In genomic region chr12:45475594-45475993, GRCh38 we compare ENCODE assay signal across 17 cellular contexts.
DNase-seq lines count a peak whose midpoint lies in the region; ATAC-seq, FAIRE-seq and TF ChIP-seq lines count a peak whose summit lies in the region.
"Had no signal": no experiment of that assay in that cellular context is flagged by ENCODE, and none has a peak within 500 bp of the region (broad histone marks: within the 10 kb centered on the region; RNA-seq: fewer than 3 reads in every experiment).

No MANE protein-coding gene starts in this region.

- POLR2A ChIA-PET in GM12878 (lab: Charles Lee) (no interaction called here), RWPE1 (lab: Yijun Ruan, JAX; ENCODE audit: low non-redundant PET) (no interaction called here)

- no TSS peak for BruUV-seq in GM12878 (replicated peaks; lab: Mats Ljungman, UMichigan)

- H2AFZ ChIP-seq in GM12878 (ENCODE audit: control insufficient read depth, low read depth, low read length), result no peak overlapping the region
- H2AFZ ChIP-seq: GM23338 had no signal

- CTCF ChIA-PET in GM12878 (lab: Yijun Ruan, JAX) (interaction anchor here (0.6 kb wide), 1 partner anchor 305 kb away, joined by 3 read pairs; no protein-coding TSS in a partner anchor), RWPE1 (lab: Yijun Ruan, JAX) (no interaction called here)

- H3K4me3 ChIP-seq in GM12878 (no peak overlapping the region), left lung (no peak overlapping the region), heart right ventricle (no peak overlapping the region)
- H3K4me3 ChIP-seq: GM23338 had no signal

- intact Hi-C loops in GM12878 (cut with micrococcal nuclease; ENCODE audit: unreplicated experiment) (no loop called here), left lung (cut with DNase I) (no loop called here), heart right ventricle (cut with DNase I) (no loop called here)

- no peak overlapping the region for H3K9ac ChIP-seq in GM12878 (ENCODE audit: control insufficient read depth, insufficient read depth, low read length)

- SMC1A ChIA-PET in GM12878 (lab: Charles Lee; ENCODE audit: uncharacterized antibody, unreplicated experiment), result interaction anchor here (1.1 kb wide), 2 partner anchors 8 to 10 kb away, joined by 3 to 5 read pairs; no protein-coding TSS in a partner anchor

- TF ChIP-seq RAD21 in GM12878 (IDR thresholded peaks at IDR 0.05; ENCODE audit: insufficient read depth, low read depth, low read length), result no peak

- H3K9me3 ChIP-seq in GM12878 (replicated peaks; ENCODE audit: control insufficient read depth, insufficient read depth, low read length) (no peaks in the 10 kb centered on the region), left lung (peaks cover 0 to 9% of the 10 kb centered on the region in 2 donors), heart right ventricle (peaks cover 0 to 24% (median 7%) of the 10 kb centered on the region in 11 donors)

- H3K27ac ChIP-seq in GM12878 (ENCODE audit: control insufficient read depth, insufficient read depth), result no peak overlapping the region
- H3K27ac ChIP-seq in left lung, result no peak overlapping the region
- H3K27ac ChIP-seq in RWPE1, result no peak overlapping the region
- no peak overlapping the region for H3K27ac ChIP-seq in heart right ventricle

- in situ Hi-C loops in GM12878 (cut with MboI), result no loop called here

- RAD21 ChIA-PET in GM12878 (lab: Charles Lee; ENCODE audit: unreplicated experiment), result interaction anchor here (1.4 kb wide), 1 partner anchor 11 kb away, joined by 3 read pairs; no protein-coding TSS in a partner anchor

- H3K4me1 ChIP-seq in GM12878 (ENCODE audit: control insufficient read depth, insufficient read depth, low read length), result no peaks in the 10 kb centered on the region
- no peaks in the 10 kb centered on the region for H3K4me1 ChIP-seq in left lung
- H3K4me1 ChIP-seq in heart right ventricle, result no peaks in the 10 kb centered on the region

- H3K4me2 ChIP-seq in GM12878 (ENCODE audit: control insufficient read depth, insufficient read depth), result no peak overlapping the region
- H3K4me2 ChIP-seq: GM23338 had no signal

- TF ChIP-seq POLR2A in GM12878 (IDR thresholded peaks at IDR 0.05; ENCODE audit: low read depth, low read length), result no peak

- H3K36me3 ChIP-seq in GM12878 (ENCODE audit: control insufficient read depth in 2 of 2, insufficient read depth in 2 of 2, low read length in 1 of 2) (no peaks in the 10 kb centered on the region), left lung (no peaks in the 10 kb centered on the region), heart right ventricle (no peaks in the 10 kb centered on the region)

- H3K27me3 ChIP-seq in GM12878 (replicated peaks in 1 of 2; ENCODE audit: control insufficient read depth in 2 of 2, insufficient read depth in 2 of 2, low read length in 1 of 2) (no peaks in the 10 kb centered on the region; a peak in 1 of 4 replicates), left lung (no peaks in the 10 kb centered on the region), heart right ventricle (no peaks in the 10 kb centered on the region)

- no peaks in the 10 kb centered on the region for H4K20me1 ChIP-seq in GM12878 (ENCODE audit: control insufficient read depth, insufficient read depth)

- no peak for TF ChIP-seq CTCF in GM12878 (IDR thresholded peaks at IDR 0.05 in 2 of 3, conservative IDR thresholded peaks at IDR 0.05 in 1 of 3; ENCODE audit: control insufficient read depth in 2 of 3, extremely low read depth in 1 of 3, insufficient read depth in 1 of 3, low read depth in 3 of 3, low read length in 3 of 3)
- TF ChIP-seq CTCF in left lung (IDR thresholded peaks at IDR 0.05), result no peak
- TF ChIP-seq CTCF in RWPE1 (conservative IDR thresholded peaks at IDR 0.05; ENCODE audit: low read depth), result no peak
- TF ChIP-seq CTCF in heart right ventricle (IDR thresholded peaks at IDR 0.05), result no peak

- ATAC-seq in GM19351 (IDR thresholded peaks at IDR 0.05; ENCODE audit: unreplicated experiment) (peak; percentile 53), GM12878 (no peak), left lung (peak; percentile 40), heart right ventricle (no peak)
- ATAC-seq: GM23338, HCT116 had no signal

- FAIRE-seq in GM12878 (lab: Jason Lieb, UNC), result no peak
- FAIRE-seq: GM19239 had no signal

- H3K79me2 ChIP-seq in GM12878 (ENCODE audit: control insufficient read depth, insufficient read depth, low read length), result no peaks in the 10 kb centered on the region

- DNase-seq in GM12878 (ENCODE audit: low read depth, low spot score) (no peak), left lung (no peak), RWPE1 (ENCODE audit: low spot score) (no peak), heart right ventricle (no peak)
- no peak for DNase-seq in stimulated activated CD4-positive, alpha-beta T cell treated with anti-CD3 and anti-CD28 coated beads, Interleukin-2, amount 100 ng/mL, for 48 hours
- DNase-seq: C1 segment of cervical spinal cord; Calu3; CD4-positive, alpha-beta memory T cell; COR-L47; DMS53; DMS79 treated with DMSO at 0.1 percent for 48 hours; GF-D8; H9 had no signal

- no peak for TF ChIP-seq EP300 in GM12878 (IDR thresholded peaks at IDR 0.05; ENCODE audit: borderline replicate concordance in 1 of 2, control insufficient read depth in 1 of 2, low read depth in 2 of 2, low read length in 2 of 2)

TF ChIP-seq in GM12878, 131 proteins besides CTCF, POLR2A, EP300 and RAD21:
- TF ChIP-seq BCL3 (IDR thresholded peaks at IDR 0.05; ENCODE audit: borderline replicate concordance, insufficient read depth, low read depth, low read length, poor library complexity, severe bottlenecking), result no peak
- no peak for TF ChIP-seq RBBP5 (conservative IDR thresholded peaks at IDR 0.05)
- peak; percentile 24; the same call in 1 of the 2 replicates for TF ChIP-seq JUNB (IDR thresholded peaks at IDR 0.05)
- no peak for TF ChIP-seq SREBF1 (IDR thresholded peaks at IDR 0.05; ENCODE audit: low read length)
- TF ChIP-seq NR2C1 (IDR thresholded peaks at IDR 0.05), result no peak

Comparison
In these comparisons a context has a peak if more than half of its experiments do, and no peak if none do; other contexts are left out.
1. ATAC-seq: peak in GM19351 (single experiment) and left lung (single experiment); none in GM12878 (single experiment) and heart right ventricle (0 of 8).